Comparison of ENCODE assay signal across 9 cellular contexts in genomic region chr4:47933798-47934197, GRCh38. TPM values are rescaled to one million over a fixed set of nuclear protein-coding genes. Genes with fewer than 3 reads are reported as not detected.
DNase-seq lines count a peak whose midpoint lies in the region; ATAC-seq and TF ChIP-seq lines count a peak whose summit lies in the region.
"Had no signal": no experiment of that assay in that cellular context is flagged by ENCODE, and none has a peak within 500 bp of the region (broad histone marks: within the 10 kb centered on the region; RNA-seq: fewer than 3 reads in every experiment).

No MANE protein-coding gene starts in this region.

- CTCF ChIA-PET in HEK293 (lab: Yijun Ruan, JAX), result interaction anchor here (0.6 to 1.8 kb wide), 19 partner anchors 8 to 801 kb away, joined by 3 to 8 read pairs (median 3); partner anchors contain the start of gene CORIN

- H3K27ac ChIP-seq in HEK293 (ENCODE audit: extremely low read depth, low read depth, low read length) (no peak overlapping the region), lung (ENCODE audit: low read depth in 1 of 2, low read length in 1 of 2) (no peak overlapping the region)
- H3K27ac ChIP-seq: BLaER1 treated with 17β-estradiol and CSF1 and Interleukin-3, amounts not matched to agents 10 nM and 100 nM had no signal

- H3K9me3 ChIP-seq in HEK293 (ENCODE audit: control insufficient read depth, insufficient read depth, low read depth, low read length) (no peaks in the 10 kb centered on the region), lung (ENCODE audit: control insufficient read depth in 2 of 2, insufficient read depth in 1 of 2, low read length in 1 of 2) (no peaks in the 10 kb centered on the region)

- no peaks in the 10 kb centered on the region for H3K4me1 ChIP-seq in HEK293 (ENCODE audit: control insufficient read depth, insufficient read depth, low read length)
- no peaks in the 10 kb centered on the region for H3K4me1 ChIP-seq in lung (ENCODE audit: control insufficient read depth in 2 of 2, insufficient read depth in 2 of 2, low read length in 2 of 2)

- 0 to 1% methylated on average over 4 of the region's 4 CpGs for WGBS in lung, 2 donors

- no peak overlapping the region for H3K4me3 ChIP-seq in HEK293 (ENCODE audit: low read depth, low read length)
- no peak overlapping the region for H3K4me3 ChIP-seq in lung
- H3K4me3 ChIP-seq: BLaER1 treated with 17β-estradiol and CSF1 and Interleukin-3, amounts not matched to agents 10 nM and 100 nM had no signal

- DNase-seq in NCI-H1092 treated with DMSO at 0.1 percent for 48 hours (lab: John Stamatoyannopoulos, UW), result peak; percentile 24
- DNase-seq in NCI-H1092 (lab: John Stamatoyannopoulos, UW), result no peak
- peak; percentile 8 for DNase-seq in NCI-H2227 treated with DMSO at 0.1 percent for 48 hours (lab: John Stamatoyannopoulos, UW)
- peak; percentile 47 for DNase-seq in cerebellum (ENCODE audit: low spot score)
- no peak for DNase-seq in lung (ENCODE audit: low spot score)
- no peak for DNase-seq in cerebellar nuclear complex (lab: John Stamatoyannopoulos, UW)
- no peak for DNase-seq in cortex of kidney (lab: John Stamatoyannopoulos, UW)

- H3K36me3 ChIP-seq in HEK293 (ENCODE audit: control insufficient read depth in 2 of 2, insufficient read depth in 1 of 2, low read length in 2 of 2), result no peaks in the 10 kb centered on the region
- no peaks in the 10 kb centered on the region for H3K36me3 ChIP-seq in lung (ENCODE audit: control insufficient read depth in 2 of 2, insufficient read depth in 2 of 2, low read length in 2 of 2)

- peak; percentile 62 for ATAC-seq in lung (ENCODE audit: insufficient read depth, low FRiP score)

- TF ChIP-seq CTCF in HEK293 (tag by site-specific recombination; IDR thresholded peaks at IDR 0.05) (no peak), lung (IDR thresholded peaks at IDR 0.05; ENCODE audit: control extremely low read depth, extremely low read depth) (peak; percentile 40)

- no peaks in the 10 kb centered on the region for H3K27me3 ChIP-seq in lung (ENCODE audit: control insufficient read depth, insufficient read depth)
- H3K27me3 ChIP-seq: BLaER1 treated with 17β-estradiol and CSF1 and Interleukin-3, amounts not matched to agents 10 nM and 100 nM had no signal

- POLR2A ChIA-PET in HEK293 (lab: Yijun Ruan, JAX), result no interaction called here

TF ChIP-seq in HEK293, 187 proteins besides CTCF, POLR2A, EP300 and RAD21:
- TF ChIP-seq, protein P1, sequence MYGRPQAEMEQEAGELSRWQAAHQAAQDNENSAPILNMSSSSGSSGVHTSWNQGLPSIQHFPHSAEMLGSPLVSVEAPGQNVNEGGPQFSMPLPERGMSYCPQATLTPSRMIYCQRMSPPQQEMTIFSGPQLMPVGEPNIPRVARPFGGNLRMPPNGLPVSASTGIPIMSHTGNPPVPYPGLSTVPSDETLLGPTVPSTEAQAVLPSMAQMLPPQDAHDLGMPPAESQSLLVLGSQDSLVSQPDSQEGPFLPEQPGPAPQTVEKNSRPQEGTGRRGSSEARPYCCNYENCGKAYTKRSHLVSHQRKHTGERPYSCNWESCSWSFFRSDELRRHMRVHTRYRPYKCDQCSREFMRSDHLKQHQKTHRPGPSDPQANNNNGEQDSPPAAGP (tag by site-specific recombination; IDR thresholded peaks at IDR 0.05), result no peak
- TF ChIP-seq ZNF555 (tag by site-specific recombination; conservative IDR thresholded peaks at IDR 0.05) (no peak), SETDB1 (IDR thresholded peaks at IDR 0.05; ENCODE audit: insufficient read length, low read length) (no peak), ZNF2 (tag by site-specific recombination; IDR thresholded peaks at IDR 0.05) (no peak), ZNF660 (tag by site-specific recombination; IDR thresholded peaks at IDR 0.05) (0 out of 2 replicates have a peak, but pooled peaks have one; percentile 31), ZNF140 (tag by site-specific recombination; IDR thresholded peaks at IDR 0.05) (no peak), ZNF654 (tag by site-specific recombination; IDR thresholded peaks at IDR 0.05; ENCODE audit: low read depth) (peak; percentile 78)
TF ChIP-seq in HEK293: peak in this region for 2.

RNA-seq across cellular contexts. Expression of gene NFXL1, which starts 19.4 kb away (rescaled TPM):
- 26.3 TPM for total RNA-seq in cerebellum
- total RNA-seq in lung, result 10 to 100 TPM; 11.2 to 27.2 TPM
- polyA plus RNA-seq in lung, result 1 to 10 TPM; 4.6 to 6.3 TPM

Comparison
In these comparisons a context has a peak if more than half of its experiments do, and no peak if none do; other contexts are left out.
1. DNase-seq: peak in NCI-H1092 treated with DMSO at 0.1 percent for 48 hours (single experiment), NCI-H2227 treated with DMSO at 0.1 percent for 48 hours (single experiment) and cerebellum (single experiment); none in NCI-H1092 (single experiment), lung (single experiment), cerebellar nuclear complex (0 of 2) and cortex of kidney (single experiment).